ENCODE assay signal across 1 cellular context in genomic region chr16:68843482-68844210, GRCh38.
TF ChIP-seq lines count a peak whose summit lies in the region.

TSS of gene TANGO6 (plus strand) at chr16:68843531. CDS start at chr16:68843618, 87 bp downstream.

TF ChIP-seq in SK-N-SH, 30 proteins besides CTCF, POLR2A, EP300 and RAD21 (continued from another document):
- TF ChIP-seq TAF1 (IDR thresholded peaks at IDR 0.05; ENCODE audit: borderline replicate concordance, low read depth, low read length): peak; percentile 73; the same call in 1 of the 2 replicates
